Comparison of ENCODE assay signal across 17 cellular contexts in the genomic region with DNA sequence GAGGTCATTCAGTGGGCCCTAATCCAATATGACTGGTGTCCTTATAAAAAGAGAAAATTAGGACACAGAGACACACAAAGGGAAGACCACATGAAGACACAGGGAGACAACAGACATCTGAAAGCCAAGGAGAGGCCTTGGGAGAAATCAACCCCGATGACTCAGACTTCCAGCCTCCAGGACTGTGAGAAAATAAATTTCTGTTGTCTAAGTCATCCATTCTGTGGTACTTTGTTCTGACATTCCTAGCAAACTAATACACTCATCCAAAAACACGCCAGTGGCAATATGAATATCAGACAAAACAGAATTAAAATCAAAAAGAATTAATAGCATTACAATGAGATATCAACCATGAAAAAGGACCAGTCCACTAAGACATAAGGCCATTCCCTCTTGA.
DNase-seq lines count a peak whose midpoint lies in the region; ATAC-seq, FAIRE-seq and TF ChIP-seq lines count a peak whose summit lies in the region.
"Had no signal": no experiment of that assay in that cellular context is flagged by ENCODE, and none has a peak within 500 bp of the region (broad histone marks: within the 10 kb centered on the region; RNA-seq: fewer than 3 reads in every experiment).

No MANE protein-coding gene starts in this region.

- H3F3A ChIP-seq in GM23338 (replicated peaks; ENCODE audit: low read depth) = no peaks in the 10 kb centered on the region

- H3K27me3 Mint-ChIP-seq in GM23338 (ENCODE audit: insufficient read depth, low read depth, poor library complexity) = no peaks in the 10 kb centered on the region

- H3K79me2 ChIP-seq in GM23338 (replicated peaks; ENCODE audit: insufficient read depth) = no peaks in the 10 kb centered on the region

- DNase-seq in BJ (ENCODE audit: low read depth) (peak; percentile 78), RWPE2 (ENCODE audit: low spot score) (no peak), epithelial cell of esophagus (ENCODE audit: low read depth) (peak; percentile 29), non-pigmented ciliary epithelial cell (ENCODE audit: low read depth) (peak; percentile 75), frontal cortex (ENCODE audit: low spot score in 2 of 2) (no peak), GM23338 (ENCODE audit: low spot score) (no peak), stomach (no peak)
- DNase-seq: activated B cell treated with CpG ODN at 0.5 μM for 24 hours; activated CD8-positive, alpha-beta memory T cell treated with anti-CD3 and anti-CD28 coated beads, Interleukin-2, amount 50 U/mL, for 48 hours; effector memory CD8-positive, alpha-beta T cell; mesendoderm; NCI-H69; SHP77; stimulated activated CD4-positive, alpha-beta T cell treated with anti-CD3 and anti-CD28 coated beads, Interleukin-2, amount 100 ng/mL, for 24 hours had no signal

- ATAC-seq in RWPE2 (ENCODE audit: low read depth) (peak; percentile 83), GM23338 (no peak), GM19351 (IDR thresholded peaks at IDR 0.05; ENCODE audit: unreplicated experiment) (no peak)
- ATAC-seq: effector memory CD8-positive, alpha-beta T cell; stimulated activated effector memory CD8-positive, alpha-beta T cell treated with anti-CD3 and anti-CD28 coated beads, Interleukin-12 subunit alpha, Interleukin-12 subunit beta, amount 100 ng/mL, for 72 hours had no signal

- H3K27me3 ChIP-seq in BJ (ENCODE audit: control insufficient read depth, insufficient read depth, low read length) = no peaks in the 10 kb centered on the region
- H3K27me3 ChIP-seq in RWPE2 (ENCODE audit: insufficient read depth, poor library complexity, severe bottlenecking) = no peaks in the 10 kb centered on the region
- no peaks in the 10 kb centered on the region for H3K27me3 ChIP-seq in GM23338 (ENCODE audit: insufficient read depth)
- no peaks in the 10 kb centered on the region for H3K27me3 ChIP-seq in stomach

- no peaks in the 10 kb centered on the region for H3K4me1 ChIP-seq in RWPE2 (ENCODE audit: insufficient read depth, poor library complexity, severe bottlenecking)
- no peaks in the 10 kb centered on the region for H3K4me1 ChIP-seq in GM23338 (ENCODE audit: insufficient read depth)
- no peaks in the 10 kb centered on the region for H3K4me1 ChIP-seq in stomach

- H3K4me3 ChIP-seq in BJ (ENCODE audit: low read depth, low read length) = no peak overlapping the region
- no peak overlapping the region for H3K4me3 ChIP-seq in RWPE2 (ENCODE audit: severe bottlenecking)
- H3K4me3 ChIP-seq in epithelial cell of esophagus (ENCODE audit: low read length) = no peak overlapping the region
- no peak overlapping the region for H3K4me3 ChIP-seq in GM23338
- H3K4me3 ChIP-seq in stomach = no peak overlapping the region

- H3K9me3 ChIP-seq in RWPE2 (ENCODE audit: severe bottlenecking) (no peaks in the 10 kb centered on the region), stomach (no peaks in the 10 kb centered on the region)

- H3K4me2 ChIP-seq in GM23338 = no peak overlapping the region

- H3K27ac Mint-ChIP-seq in GM23338 = no peak overlapping the region
- H3K27ac Mint-ChIP-seq: activated B cell treated with CpG ODN at 0.5 μM for 24 hours; effector memory CD8-positive, alpha-beta T cell; stimulated activated effector memory CD8-positive, alpha-beta T cell treated with anti-CD3 and anti-CD28 coated beads, Interleukin-12 subunit alpha, Interleukin-12 subunit beta, amount 100 ng/mL, for 72 hours had no signal

- no peaks in the 10 kb centered on the region for H3K36me3 Mint-ChIP-seq in GM23338 (ENCODE audit: low read depth)
- H3K36me3 Mint-ChIP-seq: stimulated activated effector memory CD8-positive, alpha-beta T cell treated with anti-CD3 and anti-CD28 coated beads, Interleukin-12 subunit alpha, Interleukin-12 subunit beta, amount 100 ng/mL, for 72 hours had no signal

- TF ChIP-seq EP300 in stomach (IDR thresholded peaks at IDR 0.05) = no peak

- no peaks in the 10 kb centered on the region for H3K9me3 Mint-ChIP-seq in GM23338
- H3K9me3 Mint-ChIP-seq: activated B cell treated with CpG ODN at 0.5 μM for 24 hours had no signal

- 84 to 87% (median 86%) methylated on average over 2 of the region's 2 CpGs for WGBS in stomach, 5 donors

- no peak overlapping the region for H2AFZ ChIP-seq in GM23338

- no peak overlapping the region for H3K27ac ChIP-seq in RWPE2 (ENCODE audit: poor library complexity, severe bottlenecking)
- H3K27ac ChIP-seq in GM23338 (ENCODE audit: low read depth) = no peak overlapping the region
- no peak overlapping the region for H3K27ac ChIP-seq in stomach
- H3K27ac ChIP-seq: C4-2B had no signal

- no peaks in the 10 kb centered on the region for H4K20me1 ChIP-seq in GM23338 (replicated peaks; ENCODE audit: insufficient read depth)

- no peak overlapping the region for H3K4me3 Mint-ChIP-seq in GM23338
- H3K4me3 Mint-ChIP-seq: activated B cell treated with CpG ODN at 0.5 μM for 24 hours; effector memory CD8-positive, alpha-beta T cell; stimulated activated effector memory CD8-positive, alpha-beta T cell treated with anti-CD3 and anti-CD28 coated beads, Interleukin-12 subunit alpha, Interleukin-12 subunit beta, amount 100 ng/mL, for 72 hours had no signal

- H3K9me2 ChIP-seq in GM23338 (ENCODE audit: insufficient read depth) = no peaks in the 10 kb centered on the region

- H3K36me3 ChIP-seq in BJ (ENCODE audit: control insufficient read depth, insufficient read depth, low read length) (no peaks in the 10 kb centered on the region), RWPE2 (ENCODE audit: low read depth) (no peaks in the 10 kb centered on the region), GM23338 (ENCODE audit: insufficient read depth) (no peaks in the 10 kb centered on the region), stomach (no peaks in the 10 kb centered on the region)

- FAIRE-seq in frontal cortex (lab: Jason Lieb, UNC) = no peak

- no peak for TF ChIP-seq POLR2A in stomach (IDR thresholded peaks at IDR 0.05)

- CTCF ChIA-PET in BJ (lab: Yijun Ruan, JAX) = interaction anchor here (1.3 kb wide), 1 partner anchor 14 kb away, joined by 3 read pairs; no protein-coding TSS in a partner anchor

- H3K4me1 Mint-ChIP-seq in GM23338 = no peaks in the 10 kb centered on the region
- H3K4me1 Mint-ChIP-seq: activated B cell treated with CpG ODN at 0.5 μM for 24 hours; stimulated activated effector memory CD8-positive, alpha-beta T cell treated with anti-CD3 and anti-CD28 coated beads, Interleukin-12 subunit alpha, Interleukin-12 subunit beta, amount 100 ng/mL, for 72 hours had no signal

- POLR2A ChIA-PET in BJ (lab: Charles Lee) = no interaction called here

- TF ChIP-seq CTCF in BJ (IDR thresholded peaks at IDR 0.05; ENCODE audit: insufficient read depth, low read depth, low read length) (no peak), RWPE2 (IDR thresholded peaks at IDR 0.05; ENCODE audit: poor library complexity, severe bottlenecking) (no peak), epithelial cell of esophagus (IDR thresholded peaks at IDR 0.05; ENCODE audit: insufficient read depth, low read depth, low read length, missing control alignments) (no peak), GM23338 (conservative IDR thresholded peaks at IDR 0.05; ENCODE audit: low read depth in 2 of 2) (no peak), stomach (IDR thresholded peaks at IDR 0.05) (no peak)

- intact Hi-C loops in stomach (cut with DNase I; ENCODE audit: low total_unique reads) = no loop called here

TF ChIP-seq in GM23338, 12 proteins besides CTCF, POLR2A, EP300 and RAD21 (continues in another document):
- TF ChIP-seq STAT1 (IDR thresholded peaks at IDR 0.05; ENCODE audit: unreplicated experiment) (no peak), NANOG (IDR thresholded peaks at IDR 0.05; ENCODE audit: borderline replicate concordance) (no peak), POLR2AphosphoS5 (IDR thresholded peaks at IDR 0.05; ENCODE audit: low read depth) (no peak), CREB1 (CRISPR knock-in tag; IDR thresholded peaks at IDR 0.05; ENCODE audit: low read depth) (no peak), EZH2 (IDR thresholded peaks at IDR 0.05; ENCODE audit: low read depth, unreplicated experiment) (no peak), JUNB (IDR thresholded peaks at IDR 0.05; ENCODE audit: unreplicated experiment) (no peak), ZNF331 (CRISPR knock-in tag; IDR thresholded peaks at IDR 0.05; ENCODE audit: low read depth) (no peak), EZH2phosphoT487 (IDR thresholded peaks at IDR 0.05; ENCODE audit: unreplicated experiment) (no peak)
- TF ChIP-seq, protein P1, sequence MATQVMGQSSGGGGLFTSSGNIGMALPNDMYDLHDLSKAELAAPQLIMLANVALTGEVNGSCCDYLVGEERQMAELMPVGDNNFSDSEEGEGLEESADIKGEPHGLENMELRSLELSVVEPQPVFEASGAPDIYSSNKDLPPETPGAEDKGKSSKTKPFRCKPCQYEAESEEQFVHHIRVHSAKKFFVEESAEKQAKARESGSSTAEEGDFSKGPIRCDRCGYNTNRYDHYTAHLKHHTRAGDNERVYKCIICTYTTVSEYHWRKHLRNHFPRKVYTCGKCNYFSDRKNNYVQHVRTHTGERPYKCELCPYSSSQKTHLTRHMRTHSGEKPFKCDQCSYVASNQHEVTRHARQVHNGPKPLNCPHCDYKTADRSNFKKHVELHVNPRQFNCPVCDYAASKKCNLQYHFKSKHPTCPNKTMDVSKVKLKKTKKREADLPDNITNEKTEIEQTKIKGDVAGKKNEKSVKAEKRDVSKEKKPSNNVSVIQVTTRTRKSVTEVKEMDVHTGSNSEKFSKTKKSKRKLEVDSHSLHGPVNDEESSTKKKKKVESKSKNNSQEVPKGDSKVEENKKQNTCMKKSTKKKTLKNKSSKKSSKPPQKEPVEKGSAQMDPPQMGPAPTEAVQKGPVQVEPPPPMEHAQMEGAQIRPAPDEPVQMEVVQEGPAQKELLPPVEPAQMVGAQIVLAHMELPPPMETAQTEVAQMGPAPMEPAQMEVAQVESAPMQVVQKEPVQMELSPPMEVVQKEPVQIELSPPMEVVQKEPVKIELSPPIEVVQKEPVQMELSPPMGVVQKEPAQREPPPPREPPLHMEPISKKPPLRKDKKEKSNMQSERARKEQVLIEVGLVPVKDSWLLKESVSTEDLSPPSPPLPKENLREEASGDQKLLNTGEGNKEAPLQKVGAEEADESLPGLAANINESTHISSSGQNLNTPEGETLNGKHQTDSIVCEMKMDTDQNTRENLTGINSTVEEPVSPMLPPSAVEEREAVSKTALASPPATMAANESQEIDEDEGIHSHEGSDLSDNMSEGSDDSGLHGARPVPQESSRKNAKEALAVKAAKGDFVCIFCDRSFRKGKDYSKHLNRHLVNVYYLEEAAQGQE (IDR thresholded peaks at IDR 0.05; ENCODE audit: unreplicated experiment) = no peak
- TF ChIP-seq, protein P2, sequence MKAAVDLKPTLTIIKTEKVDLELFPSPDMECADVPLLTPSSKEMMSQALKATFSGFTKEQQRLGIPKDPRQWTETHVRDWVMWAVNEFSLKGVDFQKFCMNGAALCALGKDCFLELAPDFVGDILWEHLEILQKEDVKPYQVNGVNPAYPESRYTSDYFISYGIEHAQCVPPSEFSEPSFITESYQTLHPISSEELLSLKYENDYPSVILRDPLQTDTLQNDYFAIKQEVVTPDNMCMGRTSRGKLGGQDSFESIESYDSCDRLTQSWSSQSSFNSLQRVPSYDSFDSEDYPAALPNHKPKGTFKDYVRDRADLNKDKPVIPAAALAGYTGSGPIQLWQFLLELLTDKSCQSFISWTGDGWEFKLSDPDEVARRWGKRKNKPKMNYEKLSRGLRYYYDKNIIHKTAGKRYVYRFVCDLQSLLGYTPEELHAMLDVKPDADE (IDR thresholded peaks at IDR 0.05) = no peak

Comparison
In these comparisons a context has a peak if more than half of its experiments do, and no peak if none do; other contexts are left out.
1. DNase-seq: peak in BJ (single experiment), epithelial cell of esophagus (single experiment) and non-pigmented ciliary epithelial cell (single experiment); none in RWPE2 (single experiment), frontal cortex (0 of 2), GM23338 (single experiment) and stomach (single experiment).